ENCODE assay signal across 18 cellular contexts in the genomic region with DNA sequence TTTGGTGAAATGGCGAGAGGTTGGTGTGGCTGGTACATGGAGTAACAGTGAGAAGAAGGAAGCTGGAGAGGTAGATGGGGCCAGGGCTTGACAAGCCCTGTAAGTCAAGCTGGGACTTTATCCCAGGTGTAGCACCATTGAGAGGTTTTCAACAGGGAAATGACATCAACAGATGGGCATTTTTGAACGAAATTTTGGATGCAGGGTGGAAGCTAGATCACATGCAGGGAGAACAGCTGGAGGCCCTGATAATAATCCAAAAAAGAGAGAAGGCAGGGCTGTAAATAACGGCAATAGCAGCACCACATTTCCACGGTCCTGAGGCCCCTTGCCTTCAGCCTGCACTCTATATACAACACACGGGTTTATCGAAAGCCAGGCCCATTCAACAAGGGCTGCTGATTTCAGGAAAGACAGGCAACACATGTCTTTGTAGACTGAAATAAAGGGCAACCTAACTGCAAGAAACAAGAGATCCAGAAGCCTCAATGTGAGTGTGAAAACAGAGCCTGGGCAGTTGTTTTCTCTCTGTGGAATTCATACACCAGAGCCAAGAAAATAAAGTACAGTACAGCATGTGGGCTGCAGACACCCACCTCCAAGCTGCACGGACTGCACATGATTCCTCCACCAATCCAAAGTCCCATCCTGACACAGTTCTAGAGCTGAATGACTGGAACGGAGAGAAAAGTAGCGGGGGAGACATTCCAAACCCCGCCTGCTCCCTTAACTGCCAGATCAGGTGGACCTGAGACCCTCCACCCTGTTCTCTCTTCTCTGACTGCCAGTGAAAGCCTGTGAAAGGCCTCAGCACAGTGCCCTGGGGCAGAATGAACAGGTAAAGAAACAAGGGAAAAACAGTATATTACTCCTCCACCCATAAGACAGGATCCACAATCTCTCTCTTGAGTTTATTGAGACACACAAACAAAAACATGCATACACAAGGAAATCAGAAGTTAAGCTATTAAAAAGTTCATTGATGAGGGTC. TPM values are rescaled to one million over a fixed set of nuclear protein-coding genes. Genes with fewer than 3 reads are reported as not detected.
A peak's percentile ranks its signal among the peaks of the same experiment; 100 is the strongest.
DNase-seq lines count a peak whose midpoint lies in the region; ATAC-seq and TF ChIP-seq lines count a peak whose summit lies in the region.
"Had no signal": no experiment of that assay in that cellular context is flagged by ENCODE, and none has a peak within 500 bp of the region (broad histone marks: within the 10 kb centered on the region; RNA-seq: fewer than 3 reads in every experiment).

No MANE protein-coding gene starts in this region.

- H3K27me3 ChIP-seq in CD4-positive, CD25-positive, alpha-beta regulatory T cell (ENCODE audit: control insufficient read depth, insufficient read depth, low read length) = no peaks in the 10 kb centered on the region
- H3K27me3 ChIP-seq: gastroesophageal sphincter, transverse colon had no signal

- H3K4me3 Mint-ChIP-seq in CD4-positive, CD25-positive, alpha-beta regulatory T cell = peak overlapping the region in 1 of 4 donors; percentile 20
- no peak overlapping the region for H3K4me3 Mint-ChIP-seq in nephron
- no peak overlapping the region for H3K4me3 Mint-ChIP-seq in activated CD4-positive, alpha-beta memory T cell treated with anti-CD3 and anti-CD28 coated beads, Interleukin-2, amount 10 ng/mL, durations not matched to agents 7 days and 5 days
- H3K4me3 Mint-ChIP-seq: effector memory CD8-positive, alpha-beta T cell had no signal

- H3K4me3 ChIP-seq in CD4-positive, CD25-positive, alpha-beta regulatory T cell (ENCODE audit: low read depth, low read length) = no peak overlapping the region
- no peak overlapping the region for H3K4me3 ChIP-seq in fibroblast of mammary gland (ENCODE audit: control insufficient read depth, low read depth, low read length)
- H3K4me3 ChIP-seq: gastroesophageal sphincter, psoas muscle, transverse colon had no signal

- H3K4me1 ChIP-seq in CD4-positive, CD25-positive, alpha-beta regulatory T cell (ENCODE audit: control insufficient read depth, insufficient read depth, low read length, poor library complexity, severe bottlenecking) = peaks cover 29% of the 10 kb centered on the region
- H3K4me1 ChIP-seq: transverse colon had no signal

- CTCF ChIA-PET in activated CD4-positive, alpha-beta memory T cell treated with anti-CD3 and anti-CD28 coated beads, Interleukin-2, amount 10 ng/mL, durations not matched to agents 7 days and 5 days (lab: Charles Lee) = interaction anchor here (1.0 kb wide), 1 partner anchor 43 kb away, joined by 3 read pairs; no protein-coding TSS in a partner anchor

- H3K27ac ChIP-seq in CD4-positive, CD25-positive, alpha-beta regulatory T cell (ENCODE audit: insufficient read depth, low read length, poor library complexity, severe bottlenecking) = no peak overlapping the region
- H3K27ac ChIP-seq: gastroesophageal sphincter, psoas muscle, transverse colon had no signal

- H3K4me1 Mint-ChIP-seq in CD4-positive, CD25-positive, alpha-beta regulatory T cell = peaks cover 19 to 58% (median 37%) of the 10 kb centered on the region in 4 donors
- H3K4me1 Mint-ChIP-seq in nephron = peaks cover 30% of the 10 kb centered on the region
- H3K4me1 Mint-ChIP-seq in activated CD4-positive, alpha-beta memory T cell treated with anti-CD3 and anti-CD28 coated beads, Interleukin-2, amount 10 ng/mL, durations not matched to agents 7 days and 5 days = peaks cover 29% of the 10 kb centered on the region

- peaks cover 3% of the 10 kb centered on the region for H3K36me3 ChIP-seq in CD4-positive, CD25-positive, alpha-beta regulatory T cell (ENCODE audit: control insufficient read depth, insufficient read depth, low read length)
- H3K36me3 ChIP-seq: transverse colon had no signal

- no peak for DNase-seq in CD4-positive, CD25-positive, alpha-beta regulatory T cell
- DNase-seq in NCI-H69 (lab: John Stamatoyannopoulos, UW) = peak; percentile 56
- DNase-seq in fibroblast of mammary gland (ENCODE audit: low read depth) = peak; percentile 9
- DNase-seq in activated CD4-positive, alpha-beta memory T cell treated with anti-CD3 and anti-CD28 coated beads, Interleukin-2, amount 10 ng/mL, durations not matched to agents 7 days and 5 days = no peak
- DNase-seq: activated gamma-delta T cell treated with Interleukin-2 at 50 U/mL for 16 hours; COR-L47; effector memory CD8-positive, alpha-beta T cell; NCI-H1436 treated with DMSO at 0.1 percent for 48 hours; NCI-H446 treated with DMSO at 0.1 percent for 48 hours; psoas muscle; SK-N-SH; stimulated activated CD8-positive, alpha-beta memory T cell treated with anti-CD3 and anti-CD28 coated beads, Interleukin-4, amount 100 ng/mL, for 48 hours; transverse colon had no signal

- no peaks in the 10 kb centered on the region for H3K9me3 ChIP-seq in CD4-positive, CD25-positive, alpha-beta regulatory T cell (ENCODE audit: control insufficient read depth in 2 of 2, low read length in 2 of 2)
- H3K9me3 ChIP-seq: gastroesophageal sphincter, psoas muscle, SK-N-SH, transverse colon had no signal

- peaks cover 0 to 2% (median 0%) of the 10 kb centered on the region in 7 donors for H3K9me3 Mint-ChIP-seq in CD4-positive, CD25-positive, alpha-beta regulatory T cell
- H3K9me3 Mint-ChIP-seq in nephron = no peaks in the 10 kb centered on the region
- H3K9me3 Mint-ChIP-seq in activated CD4-positive, alpha-beta memory T cell treated with anti-CD3 and anti-CD28 coated beads, Interleukin-2, amount 10 ng/mL, durations not matched to agents 7 days and 5 days = no peaks in the 10 kb centered on the region
- H3K9me3 Mint-ChIP-seq: effector memory CD8-positive, alpha-beta T cell had no signal

- POLR2A ChIA-PET in activated CD4-positive, alpha-beta memory T cell treated with anti-CD3 and anti-CD28 coated beads, Interleukin-2, amount 10 ng/mL, durations not matched to agents 7 days and 5 days (lab: Charles Lee) = interaction anchor here (1.1 kb wide), 1 partner anchor 55 kb away, joined by 3 read pairs; a partner anchor contains a TSS

- peaks cover 74% of the 10 kb centered on the region for H3K36me3 Mint-ChIP-seq in CD4-positive, CD25-positive, alpha-beta regulatory T cell
- H3K36me3 Mint-ChIP-seq in nephron (ENCODE audit: low read depth) = peaks cover 4% of the 10 kb centered on the region
- peaks cover 21% of the 10 kb centered on the region for H3K36me3 Mint-ChIP-seq in activated CD4-positive, alpha-beta memory T cell treated with anti-CD3 and anti-CD28 coated beads, Interleukin-2, amount 10 ng/mL, durations not matched to agents 7 days and 5 days (ENCODE audit: low read depth)

- peak overlapping the region; percentile 39 to 88 (median 75) for H3K27ac Mint-ChIP-seq in CD4-positive, CD25-positive, alpha-beta regulatory T cell
- peak overlapping the region; percentile 23 to 91 (median 89) for H3K27ac Mint-ChIP-seq in nephron
- no peak overlapping the region for H3K27ac Mint-ChIP-seq in activated CD4-positive, alpha-beta memory T cell treated with anti-CD3 and anti-CD28 coated beads, Interleukin-2, amount 10 ng/mL, durations not matched to agents 7 days and 5 days

- no peak for TF ChIP-seq CTCF in fibroblast of mammary gland (conservative IDR thresholded peaks at IDR 0.05; ENCODE audit: control insufficient read depth, insufficient read depth, low read depth, low read length)
- no peak for TF ChIP-seq CTCF in nephron (IDR thresholded peaks at IDR 0.05; ENCODE audit: unreplicated experiment in 3 of 3)

- H3K27me3 Mint-ChIP-seq in CD4-positive, CD25-positive, alpha-beta regulatory T cell = no peaks in the 10 kb centered on the region
- no peaks in the 10 kb centered on the region for H3K27me3 Mint-ChIP-seq in nephron (ENCODE audit: low read depth)
- no peaks in the 10 kb centered on the region for H3K27me3 Mint-ChIP-seq in activated CD4-positive, alpha-beta memory T cell treated with anti-CD3 and anti-CD28 coated beads, Interleukin-2, amount 10 ng/mL, durations not matched to agents 7 days and 5 days
- H3K27me3 Mint-ChIP-seq: effector memory CD8-positive, alpha-beta T cell had no signal

- no peak for ATAC-seq in CD4-positive, CD25-positive, alpha-beta regulatory T cell (ENCODE audit: low read depth in 2 of 2)
- ATAC-seq in HG03025 (IDR thresholded peaks at IDR 0.05; ENCODE audit: low FRiP score, unreplicated experiment) (no peak), GM18858 (IDR thresholded peaks at IDR 0.05; ENCODE audit: unreplicated experiment) (no peak), HG03097 (IDR thresholded peaks at IDR 0.05; ENCODE audit: low FRiP score, unreplicated experiment) (no peak)
- ATAC-seq: effector memory CD8-positive, alpha-beta T cell; gastroesophageal sphincter; psoas muscle had no signal

RNA-seq across cellular contexts. Expression of a gene that starts 36.3 kb away (rescaled TPM):
- total RNA-seq in CD4-positive, CD25-positive, alpha-beta regulatory T cell = 24.4 TPM
- 1 to 10 TPM; 2.8 to 8.6 (median 5.3) TPM for polyA plus RNA-seq in CD4-positive, CD25-positive, alpha-beta regulatory T cell
- 1 to 10 TPM; 2.8 to 3.6 TPM for total RNA-seq in activated CD4-positive, alpha-beta memory T cell treated with anti-CD3 and anti-CD28 coated beads, Interleukin-2, amount 10 ng/mL, durations not matched to agents 7 days and 5 days

RNA-seq across cellular contexts. Expression of a gene that starts 54.6 kb away (rescaled TPM):
- 38.1 TPM for total RNA-seq in CD4-positive, CD25-positive, alpha-beta regulatory T cell
- 10 to 100 TPM; 14.0 to 17.3 (median 15.3) TPM for polyA plus RNA-seq in CD4-positive, CD25-positive, alpha-beta regulatory T cell
- 10 to 100 TPM; 24.0 to 24.6 TPM for total RNA-seq in activated CD4-positive, alpha-beta memory T cell treated with anti-CD3 and anti-CD28 coated beads, Interleukin-2, amount 10 ng/mL, durations not matched to agents 7 days and 5 days

Comparison
In these comparisons a context has a peak if more than half of its experiments do, and no peak if none do; other contexts are left out.
1. DNase-seq: peak in NCI-H69 (single experiment) and fibroblast of mammary gland (single experiment); none in CD4-positive, CD25-positive, alpha-beta regulatory T cell (0 of 3) and activated CD4-positive, alpha-beta memory T cell treated with anti-CD3 and anti-CD28 coated beads, Interleukin-2, amount 10 ng/mL, durations not matched to agents 7 days and 5 days (single experiment).